Comparison of ENCODE assay signal across 21 cellular contexts in genomic region chr4:151043803-151044535, GRCh38. TPM values are rescaled to one million over a fixed set of nuclear protein-coding genes. Genes with fewer than 3 reads are reported as not detected.
DNase-seq lines count a peak whose midpoint lies in the region; ATAC-seq, FAIRE-seq and TF ChIP-seq lines count a peak whose summit lies in the region.
"Had no signal": no experiment of that assay in that cellular context is flagged by ENCODE, and none has a peak within 500 bp of the region (broad histone marks: within the 10 kb centered on the region; RNA-seq: fewer than 3 reads in every experiment).

No MANE protein-coding gene starts in this region.

- no peaks in the 10 kb centered on the region for H3K27me3 ChIP-seq in small intestine (ENCODE audit: control insufficient read depth in 2 of 2, insufficient read depth in 2 of 2, low read length in 2 of 2)
- H3K27me3 ChIP-seq: BLaER1, Peyer's patch, SJCRH30 had no signal

- H3K4me3 ChIP-seq in epithelial cell of esophagus (ENCODE audit: low read length) (no peak overlapping the region), small intestine (ENCODE audit: low read depth in 1 of 2, low read length in 2 of 2) (no peak overlapping the region)
- H3K4me3 ChIP-seq: BLaER1, Peyer's patch, SJCRH30 had no signal

- H3K4me1 ChIP-seq in small intestine (ENCODE audit: control insufficient read depth in 2 of 2, insufficient read depth in 1 of 2, low read depth in 1 of 2, low read length in 1 of 2), result no peaks in the 10 kb centered on the region
- H3K4me1 ChIP-seq: BLaER1, Caco-2, Peyer's patch, SJCRH30 had no signal

- H3K9me3 ChIP-seq in small intestine (ENCODE audit: control insufficient read depth, low read depth), result no peaks in the 10 kb centered on the region
- H3K9me3 ChIP-seq: BLaER1, Caco-2, Peyer's patch, SJCRH30 had no signal

- FAIRE-seq in small intestine (lab: Jason Lieb, UNC), result no peak
- FAIRE-seq: GM18507, H54 had no signal

- no peak for TF ChIP-seq CTCF in epithelial cell of esophagus (IDR thresholded peaks at IDR 0.05; ENCODE audit: insufficient read depth, low read depth, low read length, missing control alignments)

- H3K27ac ChIP-seq in small intestine (ENCODE audit: low read depth in 1 of 2, low read length in 1 of 2), result no peak overlapping the region
- H3K27ac ChIP-seq: BLaER1, Peyer's patch, SJCRH30 had no signal

- ATAC-seq in GM18873 (IDR thresholded peaks at IDR 0.05; ENCODE audit: low FRiP score, unreplicated experiment), result no peak

- H3K36me3 ChIP-seq in small intestine (ENCODE audit: control insufficient read depth in 2 of 2, insufficient read depth in 2 of 2, low read length in 2 of 2), result no peaks in the 10 kb centered on the region
- H3K36me3 ChIP-seq: BLaER1, Peyer's patch, SJCRH30 had no signal

- 48 to 70% (median 55%) methylated on average over 1 of the region's 1 CpG for WGBS in small intestine, 3 donors

- DNase-seq in ELR (ENCODE audit: low read depth), result peak; percentile 15
- peak; percentile 9 for DNase-seq in LHCN-M2 (ENCODE audit: low read depth)
- DNase-seq in epithelial cell of esophagus (ENCODE audit: low read depth), result peak; percentile 30
- DNase-seq in small intestine, result peak; percentile 8
- no peak for DNase-seq in GM19240 (ENCODE audit: insufficient read length, low spot score)
- no peak for DNase-seq in NCI-H1105 treated with DMSO at 0.1 percent for 48 hours (lab: John Stamatoyannopoulos, UW)
- DNase-seq: Caco-2; CD4-positive, alpha-beta T cell; DMS 273 treated with DMSO at 0.1 percent for 48 hours; GDM1; NCI-H1417; NCI-H1694 treated with DMSO at 0.1 percent for 48 hours; NCI-H2081 treated with DMSO at 0.1 percent for 48 hours; NCI-H2171 treated with DMSO at 0.1 percent for 48 hours; NCI-H526; Peyer's patch; SJCRH30 had no signal

RNA-seq across cellular contexts. Expression of gene LRBA, which starts 28.9 kb away (rescaled TPM):
- total RNA-seq in LHCN-M2 (2014; rRNA removed), result 20.8 and 39.4 TPM in 2 replicates
- 7.1 TPM for polyA plus RNA-seq in LHCN-M2 (2012)
- 10 to 100 TPM; 14.9 to 22.5 (median 16.8) TPM for polyA plus RNA-seq in small intestine

RNA-seq across cellular contexts. Expression of gene RPS3A, which starts 55.5 kb away (rescaled TPM):
- total RNA-seq in LHCN-M2 (2014; rRNA removed), result 2,821 and 2,834 TPM in 2 replicates
- polyA plus RNA-seq in LHCN-M2 (2012), result 1,694 TPM
- polyA plus RNA-seq in small intestine, result 1,000 to 10,000 TPM; 2,060 to 4,469 (median 3,848) TPM

Comparison
In these comparisons a context has a peak if more than half of its experiments do, and no peak if none do; other contexts are left out.
1. DNase-seq: peak in ELR (single experiment), LHCN-M2 (single experiment), epithelial cell of esophagus (single experiment) and small intestine (single experiment); none in GM19240 (single experiment) and NCI-H1105 treated with DMSO at 0.1 percent for 48 hours (single experiment).